Comparison of ENCODE assay signal across 14 cellular contexts in the genomic region with DNA sequence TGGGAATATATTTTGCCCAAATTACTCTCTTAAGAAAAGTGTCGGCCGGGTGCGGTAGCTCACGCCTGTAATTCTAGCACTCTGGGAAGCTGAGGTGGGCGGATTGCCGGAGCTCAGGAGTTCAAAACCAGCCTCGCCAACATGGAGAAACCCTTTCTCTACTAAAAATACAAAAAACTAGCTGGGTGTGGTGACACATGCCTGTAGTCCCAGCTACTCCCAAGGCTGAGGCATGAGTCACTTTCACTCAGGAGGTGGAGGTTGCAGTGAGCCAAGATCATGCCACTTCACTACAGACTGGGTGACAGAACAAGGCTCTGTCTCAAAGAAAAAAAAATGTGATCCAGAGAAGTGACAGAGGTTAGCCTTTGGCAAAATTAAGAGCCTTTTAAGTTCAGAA. TPM values are rescaled to one million over a fixed set of nuclear protein-coding genes. Genes with fewer than 3 reads are reported as not detected.
DNase-seq lines count a peak whose midpoint lies in the region; ATAC-seq lines count a peak whose summit lies in the region.
"Had no signal": no experiment of that assay in that cellular context is flagged by ENCODE, and none has a peak within 500 bp of the region (broad histone marks: within the 10 kb centered on the region; RNA-seq: fewer than 3 reads in every experiment).

No MANE protein-coding gene starts in this region.

- H3K9me3 Mint-ChIP-seq in activated T-cell treated with anti-CD3 and anti-CD28 coated beads, Interleukin-2, amount 50 U/mL, for 24 hours: peaks cover 5% of the 10 kb centered on the region
- no peaks in the 10 kb centered on the region for H3K9me3 Mint-ChIP-seq in stimulated activated effector memory CD8-positive, alpha-beta T cell treated with anti-CD3 and anti-CD28 coated beads, Interleukin-12 subunit alpha, Interleukin-12 subunit beta, amount 100 ng/mL, for 72 hours

- H3K4me1 Mint-ChIP-seq in activated T-cell treated with anti-CD3 and anti-CD28 coated beads, Interleukin-2, amount 50 U/mL, for 24 hours (ENCODE audit: low read depth): peaks cover 14% of the 10 kb centered on the region
- H3K4me1 Mint-ChIP-seq in stimulated activated effector memory CD8-positive, alpha-beta T cell treated with anti-CD3 and anti-CD28 coated beads, Interleukin-12 subunit alpha, Interleukin-12 subunit beta, amount 100 ng/mL, for 72 hours: peaks cover 15% of the 10 kb centered on the region
- H3K4me1 Mint-ChIP-seq: brain, naive B cell had no signal

- no peak overlapping the region for H3K27ac Mint-ChIP-seq in activated T-cell treated with anti-CD3 and anti-CD28 coated beads, Interleukin-2, amount 50 U/mL, for 24 hours
- no peak overlapping the region for H3K27ac Mint-ChIP-seq in stimulated activated effector memory CD8-positive, alpha-beta T cell treated with anti-CD3 and anti-CD28 coated beads, Interleukin-12 subunit alpha, Interleukin-12 subunit beta, amount 100 ng/mL, for 72 hours
- H3K27ac Mint-ChIP-seq: brain, naive B cell had no signal

- DNase-seq in activated T-cell treated with anti-CD3 and anti-CD28 coated beads for 48 hours (ENCODE audit: low read depth) (peak; percentile 3), SJSA1 (ENCODE audit: low read depth in 1 of 2, low spot score in 2 of 2) (peak; percentile 58 to 73), fibroblast of gingiva (ENCODE audit: low read depth) (peak; percentile 36), amygdala (lab: John Stamatoyannopoulos, UW) (no peak), NCI-H82 treated with DMSO at 0.1 percent for 48 hours (lab: John Stamatoyannopoulos, UW; ENCODE audit: unreplicated experiment) (no peak)
- DNase-seq in activated T-cell treated with anti-CD3 and anti-CD28 coated beads, Interleukin-2, amount 50 U/mL, for 24 hours: no peak
- no peak for DNase-seq in stimulated activated effector memory CD8-positive, alpha-beta T cell treated with anti-CD3 and anti-CD28 coated beads, Interleukin-12 subunit alpha, Interleukin-12 subunit beta, amount 100 ng/mL, for 72 hours (ENCODE audit: low spot score in 2 of 2)
- DNase-seq: activated CD4-positive, alpha-beta T cell treated with anti-CD3 and anti-CD28 coated beads for 1 hour; hippocampal formation; MM.1S; naive B cell; upper lobe of left lung had no signal

- H3K4me3 ChIP-seq in SJSA1: no peak overlapping the region
- H3K4me3 ChIP-seq: upper lobe of left lung had no signal

- H3K27ac ChIP-seq in SJSA1: peak overlapping the region; percentile 20; the same call in 1 of the 2 replicates
- H3K27ac ChIP-seq: upper lobe of left lung had no signal

- H3K4me1 ChIP-seq in SJSA1 (replicated peaks): peaks cover 12% of the 10 kb centered on the region
- H3K4me1 ChIP-seq: upper lobe of left lung had no signal

- H3K27me3 Mint-ChIP-seq in activated T-cell treated with anti-CD3 and anti-CD28 coated beads, Interleukin-2, amount 50 U/mL, for 24 hours: peaks cover 33% of the 10 kb centered on the region
- H3K27me3 Mint-ChIP-seq: brain had no signal

- H3K4me3 Mint-ChIP-seq in activated T-cell treated with anti-CD3 and anti-CD28 coated beads, Interleukin-2, amount 50 U/mL, for 24 hours: no peak overlapping the region
- no peak overlapping the region for H3K4me3 Mint-ChIP-seq in stimulated activated effector memory CD8-positive, alpha-beta T cell treated with anti-CD3 and anti-CD28 coated beads, Interleukin-12 subunit alpha, Interleukin-12 subunit beta, amount 100 ng/mL, for 72 hours
- H3K4me3 Mint-ChIP-seq: brain, naive B cell had no signal

- peak; percentile 73 for ATAC-seq in stimulated activated effector memory CD8-positive, alpha-beta T cell treated with anti-CD3 and anti-CD28 coated beads, Interleukin-12 subunit alpha, Interleukin-12 subunit beta, amount 100 ng/mL, for 72 hours
- ATAC-seq in GM18868 (IDR thresholded peaks at IDR 0.05; ENCODE audit: unreplicated experiment): no peak

- no peaks in the 10 kb centered on the region for H3K36me3 Mint-ChIP-seq in activated T-cell treated with anti-CD3 and anti-CD28 coated beads, Interleukin-2, amount 50 U/mL, for 24 hours (ENCODE audit: low read depth)
- H3K36me3 Mint-ChIP-seq in stimulated activated effector memory CD8-positive, alpha-beta T cell treated with anti-CD3 and anti-CD28 coated beads, Interleukin-12 subunit alpha, Interleukin-12 subunit beta, amount 100 ng/mL, for 72 hours: no peaks in the 10 kb centered on the region
- H3K36me3 Mint-ChIP-seq: brain had no signal

- H3K9me3 ChIP-seq in SJSA1 (replicated peaks): no peaks in the 10 kb centered on the region
- H3K9me3 ChIP-seq: upper lobe of left lung had no signal

- no peaks in the 10 kb centered on the region for H3K27me3 ChIP-seq in SJSA1 (replicated peaks)
- H3K27me3 ChIP-seq: upper lobe of left lung had no signal

- H3K36me3 ChIP-seq in SJSA1: no peaks in the 10 kb centered on the region

RNA-seq across cellular contexts. Expression of a gene that starts 26.4 kb away (rescaled TPM):
- total RNA-seq in SJSA1 (2014; rRNA removed; shearing (Covaris generic)): 4.5 and 8.4 TPM in 2 replicates

Comparison
In these comparisons a context has a peak if more than half of its experiments do, and no peak if none do; other contexts are left out.
1. DNase-seq: peak in activated T-cell treated with anti-CD3 and anti-CD28 coated beads for 48 hours (single experiment), SJSA1 (2 of 2) and fibroblast of gingiva (single experiment); none in activated T-cell treated with anti-CD3 and anti-CD28 coated beads, Interleukin-2, amount 50 U/mL, for 24 hours (single experiment), stimulated activated effector memory CD8-positive, alpha-beta T cell treated with anti-CD3 and anti-CD28 coated beads, Interleukin-12 subunit alpha, Interleukin-12 subunit beta, amount 100 ng/mL, for 72 hours (0 of 2), amygdala (0 of 56) and NCI-H82 treated with DMSO at 0.1 percent for 48 hours (single experiment).